ENCODE assay signal across 23 cellular contexts in genomic region chr13:75628811-75629210, GRCh38. TPM values are rescaled to one million over a fixed set of nuclear protein-coding genes. Genes with fewer than 3 reads are reported as not detected.
DNase-seq lines count a peak whose midpoint lies in the region; ATAC-seq and TF ChIP-seq lines count a peak whose summit lies in the region.
"Had no signal": no experiment of that assay in that cellular context is flagged by ENCODE, and none has a peak within 500 bp of the region (broad histone marks: within the 10 kb centered on the region; RNA-seq: fewer than 3 reads in every experiment).

No MANE protein-coding gene starts in this region.

- H3K9me3 ChIP-seq in A673 (ENCODE audit: low read depth, low read length, poor library complexity, severe bottlenecking) = no peaks in the 10 kb centered on the region
- H3K9me3 ChIP-seq in BLaER1 treated with 17β-estradiol and CSF1 and Interleukin-3, amounts not matched to agents 10 nM and 100 nM (replicated peaks in 1 of 11) = peaks cover 0 to 11% (median 0%) of the 10 kb centered on the region in 11 experiments; a peak in 7 of 22 replicates
- no peaks in the 10 kb centered on the region for H3K9me3 ChIP-seq in lower lobe of right lung

- no peaks in the 10 kb centered on the region for H3K79me1 ChIP-seq in mesendoderm (ENCODE audit: low read length)

- no peak overlapping the region for H4K5ac ChIP-seq in mesendoderm (ENCODE audit: low read length)

- H3K9ac ChIP-seq in BLaER1 treated with 17β-estradiol and CSF1 and Interleukin-3, amounts not matched to agents 10 nM and 100 nM = no peak overlapping the region
- H3K9ac ChIP-seq in mesendoderm (ENCODE audit: low read length) = no peak overlapping the region

- H2BK5ac ChIP-seq in mesendoderm (ENCODE audit: low read length) = no peak overlapping the region

- POLR2A ChIA-PET in A673 (lab: Charles Lee; ENCODE audit: low non-redundant PET) = no interaction called here

- H3K4me3 ChIP-seq in A673 (ENCODE audit: low read depth, low read length, poor library complexity, severe bottlenecking) (no peak overlapping the region), mesendoderm (ENCODE audit: low read length) (no peak overlapping the region), lower leg skin (ENCODE audit: low read depth, poor library complexity, severe bottlenecking) (no peak overlapping the region), lower lobe of right lung (no peak overlapping the region)
- H3K4me3 ChIP-seq in BLaER1 treated with 17β-estradiol and CSF1 and Interleukin-3, amounts not matched to agents 10 nM and 100 nM = no peak overlapping the region

- no peak overlapping the region for H2BK15ac ChIP-seq in mesendoderm (replicated peaks; ENCODE audit: low read depth)

- no peak overlapping the region for H4K8ac ChIP-seq in mesendoderm (ENCODE audit: low read depth, low read length)

- no peaks in the 10 kb centered on the region for H3K36me3 ChIP-seq in A673 (ENCODE audit: insufficient read depth, low read length, poor library complexity, severe bottlenecking)
- peaks cover 0 to 14% (median 7%) of the 10 kb centered on the region in 11 experiments; a peak in 11 of 22 replicates for H3K36me3 ChIP-seq in BLaER1 treated with 17β-estradiol and CSF1 and Interleukin-3, amounts not matched to agents 10 nM and 100 nM
- no peaks in the 10 kb centered on the region for H3K36me3 ChIP-seq in mesendoderm (ENCODE audit: control insufficient read depth, insufficient read depth, low read length)
- H3K36me3 ChIP-seq in lower lobe of right lung = no peaks in the 10 kb centered on the region

- no peak overlapping the region for H3K4me3 Mint-ChIP-seq in activated T-helper 17 cell treated with anti-CD3 and anti-CD28 coated beads, Interleukin-2, amount 50 U/mL, for 72 hours
- H3K4me3 Mint-ChIP-seq: CD14-positive monocyte had no signal

- DNase-seq in A673 (ENCODE audit: low spot score) = peak; percentile 17
- DNase-seq in mesendoderm = peak; percentile 10
- DNase-seq in NOMO-1 (lab: John Stamatoyannopoulos, UW; ENCODE audit: unreplicated experiment in 2 of 2) = no peak
- no peak for DNase-seq in lower leg skin (ENCODE audit: low spot score in 2 of 2)
- DNase-seq in NCI-H1092 (lab: John Stamatoyannopoulos, UW) = no peak
- no peak for DNase-seq in lower lobe of right lung
- DNase-seq: AML-193, Calu3, DND-41, NCI-H1092 treated with DMSO at 0.1 percent for 48 hours, NCI-H1436, NCI-H187 treated with DMSO at 0.1 percent for 48 hours, NCI-H446, NCI-H524 treated with DMSO at 0.1 percent for 48 hours, NCI-H82, SHP77, SW 1271 had no signal

- no peak overlapping the region for H2AK5ac ChIP-seq in mesendoderm (ENCODE audit: low read length)

- no peaks in the 10 kb centered on the region for H3K4me1 Mint-ChIP-seq in activated T-helper 17 cell treated with anti-CD3 and anti-CD28 coated beads, Interleukin-2, amount 50 U/mL, for 72 hours
- H3K4me1 Mint-ChIP-seq: CD14-positive monocyte had no signal

- peak overlapping the region in 8 of 11 experiments; percentile 20 to 66 (median 44); a peak in 15 of 22 replicates for H3K4me2 ChIP-seq in BLaER1 treated with 17β-estradiol and CSF1 and Interleukin-3, amounts not matched to agents 10 nM and 100 nM
- no peak overlapping the region for H3K4me2 ChIP-seq in mesendoderm (ENCODE audit: low read length)

- no peaks in the 10 kb centered on the region for H3K79me2 ChIP-seq in mesendoderm (ENCODE audit: control insufficient read depth, insufficient read depth, low read length)

- no peaks in the 10 kb centered on the region for H4K20me1 ChIP-seq in BLaER1 treated with 17β-estradiol and CSF1 and Interleukin-3, amounts not matched to agents 10 nM and 100 nM

- no CpG with 5 or more reads among the region's 4 CpGs for WGBS in mesendoderm (ENCODE audit: extremely low coverage, insufficient coverage, low lambda C conversion rate)
- whole genome bisulfite sequencing in lower leg skin, 2 donors = 80 to 81% methylated on average over 4 of the region's 4 CpGs

- peaks cover 14% of the 10 kb centered on the region for H3K36me3 Mint-ChIP-seq in activated T-helper 17 cell treated with anti-CD3 and anti-CD28 coated beads, Interleukin-2, amount 50 U/mL, for 72 hours (ENCODE audit: low read depth)

- H3K56ac ChIP-seq in mesendoderm (ENCODE audit: low read length) = no peak overlapping the region

- H2BK120ac ChIP-seq in mesendoderm (ENCODE audit: low read depth, low read length) = no peak overlapping the region

- no peak overlapping the region for H3K23ac ChIP-seq in mesendoderm (ENCODE audit: low read length)

- no peaks in the 10 kb centered on the region for H3K4me1 ChIP-seq in A673 (ENCODE audit: insufficient read depth, low read length, poor library complexity, severe bottlenecking)
- H3K4me1 ChIP-seq in BLaER1 treated with 17β-estradiol and CSF1 and Interleukin-3, amounts not matched to agents 10 nM and 100 nM = peaks cover 0 to 21% (median 13%) of the 10 kb centered on the region in 10 experiments; a peak in 14 of 20 replicates
- peaks cover 2% of the 10 kb centered on the region for H3K4me1 ChIP-seq in mesendoderm (ENCODE audit: control insufficient read depth, low read depth, low read length)
- H3K4me1 ChIP-seq in lower lobe of right lung = no peaks in the 10 kb centered on the region

- H3K27ac ChIP-seq in A673 (ENCODE audit: low read depth, low read length, poor library complexity, severe bottlenecking) (no peak overlapping the region), mesendoderm (ENCODE audit: low read depth, low read length) (no peak overlapping the region), lower lobe of right lung (no peak overlapping the region)
- no peak overlapping the region for H3K27ac ChIP-seq in BLaER1 treated with 17β-estradiol and CSF1 and Interleukin-3, amounts not matched to agents 10 nM and 100 nM
- H3K27ac ChIP-seq: HL-60, RWPE1 had no signal

- no peak overlapping the region for H3K18ac ChIP-seq in mesendoderm (ENCODE audit: low read length)

- CTCF ChIA-PET in A673 (lab: Charles Lee) = no interaction called here

- intact Hi-C loops in A673 (cut with micrococcal nuclease; ENCODE audit: unreplicated experiment) (no loop called here), lower leg skin (cut with DNase I; ENCODE audit: low total_unique reads) (no loop called here), lower lobe of right lung (cut with DNase I) (no loop called here)

- no peak for TF ChIP-seq CTCF in A673 (conservative IDR thresholded peaks at IDR 0.05; ENCODE audit: low read depth, low read length)
- TF ChIP-seq CTCF in lower leg skin (IDR thresholded peaks at IDR 0.05) = no peak
- TF ChIP-seq CTCF in lower lobe of right lung (IDR thresholded peaks at IDR 0.05) = no peak

- H3K9me3 Mint-ChIP-seq in activated T-helper 17 cell treated with anti-CD3 and anti-CD28 coated beads, Interleukin-2, amount 50 U/mL, for 72 hours = no peaks in the 10 kb centered on the region

- H3K27me3 ChIP-seq in A673 (replicated peaks; ENCODE audit: insufficient read depth, low read depth, low read length, poor library complexity) = no peaks in the 10 kb centered on the region
- H3K27me3 ChIP-seq in BLaER1 treated with 17β-estradiol and CSF1 and Interleukin-3, amounts not matched to agents 10 nM and 100 nM = no peaks in the 10 kb centered on the region
- no peaks in the 10 kb centered on the region for H3K27me3 ChIP-seq in mesendoderm (ENCODE audit: insufficient read depth, low read length, poor library complexity)
- H3K27me3 ChIP-seq in lower lobe of right lung (ENCODE audit: low read depth) = no peaks in the 10 kb centered on the region

- no peak overlapping the region for H3K4ac ChIP-seq in mesendoderm (ENCODE audit: low read depth, low read length)

- no TSS peak for BruUV-seq in A673 (replicated peaks; lab: Mats Ljungman, UMichigan)

- H3K27me3 Mint-ChIP-seq in activated T-helper 17 cell treated with anti-CD3 and anti-CD28 coated beads, Interleukin-2, amount 50 U/mL, for 72 hours = no peaks in the 10 kb centered on the region

- no peak for ATAC-seq in activated T-helper 17 cell treated with anti-CD3 and anti-CD28 coated beads, Interleukin-2, amount 50 U/mL, for 72 hours (replicated peaks)
- no peak for ATAC-seq in lower lobe of right lung
- ATAC-seq: HCT116 had no signal

- H3K27ac Mint-ChIP-seq in activated T-helper 17 cell treated with anti-CD3 and anti-CD28 coated beads, Interleukin-2, amount 50 U/mL, for 72 hours = peak overlapping the region; percentile 31
- H3K27ac Mint-ChIP-seq: CD14-positive monocyte had no signal

- TF ChIP-seq POLR2A in lower leg skin (IDR thresholded peaks at IDR 0.05) = no peak

RNA-seq across cellular contexts. Expression of gene LMO7, which starts 7.3 kb away (rescaled TPM):
- 20.3 and 20.7 TPM in 2 replicates for total RNA-seq in A673 (2021)
- total RNA-seq in activated T-helper 17 cell treated with anti-CD3 and anti-CD28 coated beads, Interleukin-2, amount 50 U/mL, for 72 hours = 10 to 100 TPM in 1 of 2 donors, 1 to 10 TPM in 1; 6.5 to 21.1 TPM
- 18.4 TPM for polyA plus RNA-seq in mesendoderm (2013, experiment 1 of 2)
- 19.0 TPM for polyA plus RNA-seq in mesendoderm (2013, experiment 2 of 2)
- total RNA-seq in lower leg skin = 100 to 1,000 TPM in 1 of 4 donors, 10 to 100 TPM in 3; 60.5 to 108 (median 75.6) TPM
- 447 TPM for total RNA-seq in lower lobe of right lung

Comparison
In these comparisons a context has a peak if more than half of its experiments do, and no peak if none do; other contexts are left out.
1. DNase-seq: peak in A673 (single experiment) and mesendoderm (single experiment); none in NOMO-1 (0 of 2), lower leg skin (0 of 2), NCI-H1092 (single experiment) and lower lobe of right lung (single experiment).